In the genomic region with DNA sequence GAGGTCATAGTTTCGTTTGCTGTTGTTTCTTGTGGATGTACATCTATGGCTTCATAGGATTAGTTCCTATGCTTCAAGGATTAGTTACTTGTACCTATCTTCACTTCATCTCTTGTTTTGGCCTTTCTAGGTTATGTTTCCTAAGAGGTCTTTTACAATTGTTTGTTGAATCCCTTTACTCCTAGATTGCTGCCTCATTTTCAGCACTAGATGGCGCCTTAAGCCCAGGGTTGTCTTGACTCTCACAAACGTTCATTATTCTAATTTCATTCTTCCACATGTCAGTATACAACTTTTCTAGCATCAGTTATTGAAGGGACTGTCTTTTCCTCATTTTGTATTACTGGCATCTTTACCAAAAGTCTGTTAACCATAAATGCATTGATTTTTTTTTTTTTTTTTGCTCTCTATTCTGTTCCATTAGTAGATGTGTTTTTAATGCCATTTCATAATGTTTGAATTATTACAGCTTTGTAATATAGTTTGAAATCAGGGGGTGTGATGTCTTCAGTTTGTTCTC, we compare ENCODE assay signal across 8 cellular contexts. TPM values are rescaled to one million over a fixed set of nuclear protein-coding genes. Genes with fewer than 3 reads are reported as not detected.
DNase-seq lines count a peak whose midpoint lies in the region; ATAC-seq and TF ChIP-seq lines count a peak whose summit lies in the region.

No MANE protein-coding gene starts in this region.

- no peaks in the 10 kb centered on the region for H3K4me1 ChIP-seq in naive thymus-derived CD4-positive, alpha-beta T cell (ENCODE audit: control insufficient read depth in 2 of 2, insufficient read depth in 2 of 2, low read length in 2 of 2)

- H3K9me3 ChIP-seq in naive thymus-derived CD4-positive, alpha-beta T cell (ENCODE audit: control insufficient read depth in 2 of 3, low read length in 3 of 3) = no peaks in the 10 kb centered on the region

- POLR2A ChIA-PET in naive thymus-derived CD4-positive, alpha-beta T cell (lab: Charles Lee) = no interaction called here

- peaks cover 5% of the 10 kb centered on the region for H3K36me3 Mint-ChIP-seq in chondrocyte (ENCODE audit: low read depth)
- H3K36me3 Mint-ChIP-seq in naive thymus-derived CD4-positive, alpha-beta T cell = peaks cover 0 to 9% (median 0%) of the 10 kb centered on the region in 5 donors

- peak; percentile 60 for ATAC-seq in naive thymus-derived CD4-positive, alpha-beta T cell
- no peak for ATAC-seq in HG02981 (IDR thresholded peaks at IDR 0.05; ENCODE audit: unreplicated experiment)

- H3K27ac ChIP-seq in naive thymus-derived CD4-positive, alpha-beta T cell (ENCODE audit: low read depth, low read length) = no peak overlapping the region

- no peak overlapping the region for H3K4me3 Mint-ChIP-seq in chondrocyte (ENCODE audit: unreplicated experiment)
- H3K4me3 Mint-ChIP-seq in naive thymus-derived CD4-positive, alpha-beta T cell = no peak overlapping the region

- intact Hi-C loops in naive thymus-derived CD4-positive, alpha-beta T cell (cut with micrococcal nuclease) = loop anchor here in 1 of 2 donors (1.0 kb wide), 2 partner anchors 201 to 430 kb away; no protein-coding TSS in a partner anchor

- no peaks in the 10 kb centered on the region for H3K36me3 ChIP-seq in naive thymus-derived CD4-positive, alpha-beta T cell (ENCODE audit: control insufficient read depth in 2 of 3, insufficient read depth in 3 of 3, low read length in 3 of 3)

- H3K4me3 ChIP-seq in naive thymus-derived CD4-positive, alpha-beta T cell (ENCODE audit: low read length) = no peak overlapping the region

- peaks cover 24% of the 10 kb centered on the region for H3K9me3 Mint-ChIP-seq in chondrocyte (ENCODE audit: low read depth)
- H3K9me3 Mint-ChIP-seq in naive thymus-derived CD4-positive, alpha-beta T cell = peaks cover 0 to 16% (median 5%) of the 10 kb centered on the region in 11 donors

- no peak overlapping the region for H3K27ac Mint-ChIP-seq in chondrocyte (ENCODE audit: unreplicated experiment)
- H3K27ac Mint-ChIP-seq in naive thymus-derived CD4-positive, alpha-beta T cell = no peak overlapping the region

- no peaks in the 10 kb centered on the region for H3K4me1 Mint-ChIP-seq in chondrocyte (ENCODE audit: low read depth)
- no peaks in the 10 kb centered on the region for H3K4me1 Mint-ChIP-seq in naive thymus-derived CD4-positive, alpha-beta T cell

- CTCF ChIA-PET in naive thymus-derived CD4-positive, alpha-beta T cell (lab: Charles Lee) = interaction anchor here (0.6 to 0.8 kb wide), 2 partner anchors 10 to 477 kb away, joined by 3 read pairs; no protein-coding TSS in a partner anchor

- DNase-seq in activated gamma-delta T cell treated with Interleukin-2 at 50 U/mL for 16 hours = peak; percentile 32
- no peak for DNase-seq in activated gamma-delta T cell (lab: John Stamatoyannopoulos, UW)
- peak; percentile 57 to 74 for DNase-seq in NCI-H2081 (lab: John Stamatoyannopoulos, UW)
- peak; percentile 11 for DNase-seq in T-helper 22 cell (ENCODE audit: low read depth)
- DNase-seq in chondrocyte (ENCODE audit: low spot score) = no peak
- peak in 7 of 9 donors; percentile 2 to 40 (median 9) for DNase-seq in naive thymus-derived CD4-positive, alpha-beta T cell
- no peak for DNase-seq in ureter (ENCODE audit: low spot score)

- TF ChIP-seq CTCF in chondrocyte (IDR thresholded peaks at IDR 0.05) = peak; percentile 90

- H3K27me3 Mint-ChIP-seq in chondrocyte (ENCODE audit: low read depth) = peaks cover 2% of the 10 kb centered on the region
- peaks cover 56 to 82% (median 72%) of the 10 kb centered on the region in 5 donors for H3K27me3 Mint-ChIP-seq in naive thymus-derived CD4-positive, alpha-beta T cell

- H3K27me3 ChIP-seq in naive thymus-derived CD4-positive, alpha-beta T cell (ENCODE audit: control insufficient read depth in 2 of 2, insufficient read depth in 2 of 2, low read length in 2 of 2) = peaks cover 0 to 3% of the 10 kb centered on the region in 2 donors

RNA-seq across cellular contexts. Expression of gene NACA2, which starts 45.0 kb away (rescaled TPM):
- total RNA-seq in chondrocyte (not detected in 3 replicates), ureter (not detected)
- total RNA-seq in naive thymus-derived CD4-positive, alpha-beta T cell = not detected
- polyA plus RNA-seq in naive thymus-derived CD4-positive, alpha-beta T cell = not detected

Comparison
In these comparisons a context has a peak if more than half of its experiments do, and no peak if none do; other contexts are left out.
1. DNase-seq: peak in activated gamma-delta T cell treated with Interleukin-2 at 50 U/mL for 16 hours (single experiment), NCI-H2081 (2 of 2), T-helper 22 cell (single experiment) and naive thymus-derived CD4-positive, alpha-beta T cell (7 of 9); none in activated gamma-delta T cell (single experiment), chondrocyte (single experiment) and ureter (single experiment).